ENCODE assay signal across 27 cellular contexts in genomic region chr7:21757537-21758282, GRCh38.
"Had no signal": no experiment of that assay in that cellular context is flagged by ENCODE, and none has a peak within 500 bp of the region (broad histone marks: within the 10 kb centered on the region; RNA-seq: fewer than 3 reads in every experiment).

No MANE protein-coding gene starts in this region.

- H3K4me3 ChIP-seq: breast epithelium, K562, SK-N-MC had no signal

- H3K27ac ChIP-seq: breast epithelium, SK-N-MC had no signal

- H3K4me1 Mint-ChIP-seq: activated B cell treated with CpG ODN at 0.5 μM for 24 hours; activated CD4-positive, alpha-beta T cell treated with anti-CD3 and anti-CD28 coated beads, Interleukin-2, amount 10 ng/mL, durations not matched to agents 24 days and 14 days; activated CD8-positive, alpha-beta memory T cell treated with anti-CD3 and anti-CD28 coated beads, Interleukin-2, amount 10 ng/mL, durations not matched to agents 7 days and 5 days; activated naive CD4-positive, alpha-beta T cell treated with anti-CD3 and anti-CD28 coated beads, Interleukin-2, amount 50 U/mL, for 24 hours; T-cell had no signal

- H3K36me3 ChIP-seq: breast epithelium had no signal

- DNase-seq: activated B cell treated with CpG ODN at 0.5 μM for 24 hours; activated CD4-positive, alpha-beta T cell treated with anti-CD3 and anti-CD28 coated beads for 1 hour; activated CD4-positive, alpha-beta T cell treated with anti-CD3 and anti-CD28 coated beads, Interleukin-2, amount 10 ng/mL, durations not matched to agents 24 days and 14 days; activated CD4-positive, alpha-beta T cell treated with anti-CD3 and anti-CD28 coated beads, Interleukin-2, amount 50 U/mL, for 48 hours; activated CD8-positive, alpha-beta memory T cell treated with anti-CD3 and anti-CD28 coated beads, Interleukin-2, amount 10 ng/mL, durations not matched to agents 7 days and 5 days; activated effector memory CD4-positive, alpha-beta T cell treated with Interleukin-2 at 50 U/mL for 16 hours; activated naive CD4-positive, alpha-beta T cell; activated T-cell treated with anti-CD3 and anti-CD28 coated beads, Interleukin-2, amount 50 U/mL, for 24 hours; aorta; Karpas-422; MM.1S; NCI-H1105; NCI-H1436; NCI-H1694 treated with DMSO at 0.1 percent for 48 hours; NCI-H2029 treated with DMSO at 0.1 percent for 48 hours; NCI-H446; NCI-H526; NCI-H774; SIG-M5; T-cell; T-helper 2 cell; T1000 had no signal

- H3K9me3 ChIP-seq: breast epithelium had no signal

- H3K4me3 Mint-ChIP-seq: activated B cell treated with CpG ODN at 0.5 μM for 24 hours; activated CD4-positive, alpha-beta T cell treated with anti-CD3 and anti-CD28 coated beads, Interleukin-2, amount 10 ng/mL, durations not matched to agents 24 days and 14 days; activated CD8-positive, alpha-beta memory T cell treated with anti-CD3 and anti-CD28 coated beads, Interleukin-2, amount 10 ng/mL, durations not matched to agents 7 days and 5 days; activated naive CD4-positive, alpha-beta T cell treated with anti-CD3 and anti-CD28 coated beads, Interleukin-2, amount 50 U/mL, for 24 hours; activated T-cell treated with anti-CD3 and anti-CD28 coated beads, Interleukin-2, amount 50 U/mL, for 24 hours; activated T-helper 1 cell treated with anti-CD3 and anti-CD28 coated beads, Interleukin-12 subunit alpha, Interleukin-12 subunit beta, Interleukin-2, Interleukin-4 antibody, amounts not matched to agents 30 ng/mL and 10 ng/mL and 1 ng/mL, durations not matched to agents 14 hours and 24 hours and 36 hours; T-cell had no signal

- H3K9me3 Mint-ChIP-seq: activated B cell treated with CpG ODN at 0.5 μM for 24 hours; activated CD4-positive, alpha-beta T cell treated with anti-CD3 and anti-CD28 coated beads, Interleukin-2, amount 10 ng/mL, durations not matched to agents 24 days and 14 days; activated naive CD4-positive, alpha-beta T cell treated with anti-CD3 and anti-CD28 coated beads, Interleukin-2, amount 50 U/mL, for 24 hours; activated T-cell treated with anti-CD3 and anti-CD28 coated beads, Interleukin-2, amount 50 U/mL, for 24 hours; activated T-helper 1 cell treated with anti-CD3 and anti-CD28 coated beads, Interleukin-12 subunit alpha, Interleukin-12 subunit beta, Interleukin-2, Interleukin-4 antibody, amounts not matched to agents 30 ng/mL and 10 ng/mL and 1 ng/mL, durations not matched to agents 14 hours and 24 hours and 36 hours; T-cell had no signal

- ATAC-seq: activated CD8-positive, alpha-beta memory T cell treated with anti-CD3 and anti-CD28 coated beads, Interleukin-2, amount 10 ng/mL, durations not matched to agents 7 days and 5 days; K562; T-cell had no signal

- H3K36me3 Mint-ChIP-seq: activated CD8-positive, alpha-beta memory T cell treated with anti-CD3 and anti-CD28 coated beads, Interleukin-2, amount 10 ng/mL, durations not matched to agents 7 days and 5 days; activated naive CD4-positive, alpha-beta T cell treated with anti-CD3 and anti-CD28 coated beads, Interleukin-2, amount 50 U/mL, for 24 hours; T-cell had no signal

- H3K4me1 ChIP-seq: breast epithelium had no signal

- H3K27me3 ChIP-seq: breast epithelium had no signal

- H3K27ac Mint-ChIP-seq: activated B cell treated with CpG ODN at 0.5 μM for 24 hours; activated CD4-positive, alpha-beta T cell treated with anti-CD3 and anti-CD28 coated beads, Interleukin-2, amount 10 ng/mL, durations not matched to agents 24 days and 14 days; activated CD8-positive, alpha-beta memory T cell treated with anti-CD3 and anti-CD28 coated beads, Interleukin-2, amount 10 ng/mL, durations not matched to agents 7 days and 5 days; activated naive CD4-positive, alpha-beta T cell treated with anti-CD3 and anti-CD28 coated beads, Interleukin-2, amount 50 U/mL, for 24 hours; activated T-cell treated with anti-CD3 and anti-CD28 coated beads, Interleukin-2, amount 50 U/mL, for 24 hours; activated T-helper 1 cell treated with anti-CD3 and anti-CD28 coated beads, Interleukin-12 subunit alpha, Interleukin-12 subunit beta, Interleukin-2, Interleukin-4 antibody, amounts not matched to agents 30 ng/mL and 10 ng/mL and 1 ng/mL, durations not matched to agents 14 hours and 24 hours and 36 hours; T-cell had no signal
